Comparison of ENCODE assay signal across 9 cellular contexts in genomic region chr22:23720855-23721254, GRCh38. TPM values are rescaled to one million over a fixed set of nuclear protein-coding genes. Genes with fewer than 3 reads are reported as not detected.
"Had no signal": no experiment of that assay in that cellular context is flagged by ENCODE, and none has a peak within 500 bp of the region (broad histone marks: within the 10 kb centered on the region; RNA-seq: fewer than 3 reads in every experiment).

No MANE protein-coding gene starts in this region.

- FAIRE-seq: HepG2, HTR-8/SVneo had no signal

- ATAC-seq: HepG2 had no signal

- DNase-seq: IMR-90, KBM-7, KG1 had no signal

- H3K27me3 Mint-ChIP-seq: IgD-negative memory B cell had no signal

- H3K4me3 Mint-ChIP-seq: IgD-negative memory B cell had no signal

- H3K27ac Mint-ChIP-seq: IgD-negative memory B cell had no signal

- H3K9me3 Mint-ChIP-seq: IgD-negative memory B cell had no signal

- H3K27ac ChIP-seq: HL-60 had no signal

RNA-seq across cellular contexts. Expression of gene RGL4, which starts 30.0 kb away (rescaled TPM):
- total RNA-seq: HepG2, HT-29, HT1080, IMR-90 had no signal
- polyA plus RNA-seq: HepG2, IMR-90 had no signal

RNA-seq across cellular contexts. Expression of gene VPREB3, which starts 33.4 kb away (rescaled TPM):
- total RNA-seq: HepG2, HT-29, HT1080, IMR-90 had no signal
- polyA plus RNA-seq: IMR-90 had no signal

RNA-seq across cellular contexts. Expression of gene C22orf15, which starts 41.9 kb away (rescaled TPM):
- total RNA-seq: HepG2, HT-29 had no signal
- polyA plus RNA-seq: HepG2, IgD-negative memory B cell had no signal

RNA-seq across cellular contexts. Expression of gene CHCHD10, which starts 46.9 kb away (rescaled TPM):
- total RNA-seq: HT1080 had no signal
